8 cellular contexts compared by ENCODE assay signal in the genomic region with DNA sequence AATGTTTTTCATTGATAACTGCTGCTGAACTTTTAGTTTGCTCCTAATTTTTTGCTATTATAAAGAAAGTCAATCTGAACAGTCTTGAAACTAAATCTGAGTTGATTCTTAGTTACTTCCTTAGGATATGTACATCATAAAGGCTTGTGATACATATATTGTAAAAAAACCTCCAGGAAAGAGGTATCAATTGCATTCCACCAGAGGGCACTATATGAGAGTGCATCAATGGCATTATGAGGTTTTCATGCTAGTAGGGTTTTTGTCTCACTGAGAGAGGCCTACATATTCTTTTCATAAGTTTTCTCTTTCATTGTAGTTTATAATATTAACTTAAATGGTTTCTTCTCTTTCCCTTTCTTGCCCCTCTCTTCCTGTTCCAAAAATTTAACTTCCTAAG. TPM values are rescaled to one million over a fixed set of nuclear protein-coding genes. Genes with fewer than 3 reads are reported as not detected.
A peak's percentile ranks its signal among the peaks of the same experiment; 100 is the strongest.
DNase-seq lines count a peak whose midpoint lies in the region; ATAC-seq, FAIRE-seq and TF ChIP-seq lines count a peak whose summit lies in the region.

No MANE protein-coding gene starts in this region.

- TF ChIP-seq POLR2A in H54 (IDR thresholded peaks at IDR 0.05; ENCODE audit: low read depth, low read length) = no peak

- H3K36me3 ChIP-seq in RWPE2 (ENCODE audit: low read depth) = peaks cover 78% of the 10 kb centered on the region

- H3K9me3 Mint-ChIP-seq in activated CD8-positive, alpha-beta memory T cell treated with anti-CD3 and anti-CD28 coated beads, Interleukin-2, amount 10 ng/mL, durations not matched to agents 7 days and 5 days (ENCODE audit: low read depth) = no peaks in the 10 kb centered on the region

- H3K4me1 ChIP-seq in RWPE2 (ENCODE audit: insufficient read depth, poor library complexity, severe bottlenecking) = no peaks in the 10 kb centered on the region

- DNase-seq in D721Med (ENCODE audit: insufficient read length, low spot score) (no peak), H54 (ENCODE audit: insufficient read length, low spot score) (peak; percentile 3), RWPE2 (ENCODE audit: low spot score) (no peak), hepatic stellate cell (ENCODE audit: low spot score) (peak; percentile 5), middle frontal gyrus (ENCODE audit: extremely low spot score, low spot score) (no peak)
- no peak for DNase-seq in activated CD8-positive, alpha-beta memory T cell treated with anti-CD3 and anti-CD28 coated beads, Interleukin-2, amount 10 ng/mL, durations not matched to agents 7 days and 5 days

- FAIRE-seq in D721Med (lab: Jason Lieb, UNC) (peak; percentile 88), H54 (lab: Jason Lieb, UNC) (peak; percentile 70)

- no peaks in the 10 kb centered on the region for H3K9me3 ChIP-seq in RWPE2 (ENCODE audit: severe bottlenecking)

- no peak overlapping the region for H3K27ac ChIP-seq in RWPE2 (ENCODE audit: poor library complexity, severe bottlenecking)

- no peak overlapping the region for H3K27ac Mint-ChIP-seq in activated CD8-positive, alpha-beta memory T cell treated with anti-CD3 and anti-CD28 coated beads, Interleukin-2, amount 10 ng/mL, durations not matched to agents 7 days and 5 days

- no peak overlapping the region for H3K4me3 ChIP-seq in RWPE2 (ENCODE audit: severe bottlenecking)

- H3K27me3 ChIP-seq in RWPE2 (ENCODE audit: insufficient read depth, poor library complexity, severe bottlenecking) = no peaks in the 10 kb centered on the region

- no peaks in the 10 kb centered on the region for H3K27me3 Mint-ChIP-seq in activated CD8-positive, alpha-beta memory T cell treated with anti-CD3 and anti-CD28 coated beads, Interleukin-2, amount 10 ng/mL, durations not matched to agents 7 days and 5 days

- H3K4me1 Mint-ChIP-seq in activated CD8-positive, alpha-beta memory T cell treated with anti-CD3 and anti-CD28 coated beads, Interleukin-2, amount 10 ng/mL, durations not matched to agents 7 days and 5 days = no peaks in the 10 kb centered on the region

- CTCF ChIA-PET in activated CD8-positive, alpha-beta memory T cell treated with anti-CD3 and anti-CD28 coated beads, Interleukin-2, amount 10 ng/mL, durations not matched to agents 7 days and 5 days (lab: Charles Lee) = interaction anchor here (1.4 to 2.0 kb wide), 2 partner anchors 46 to 194 kb away, joined by 5 to 7 read pairs; partner anchors contain the start of gene ATP2C1

- TF ChIP-seq CTCF in D721Med (IDR thresholded peaks at IDR 0.05; ENCODE audit: insufficient read depth, missing control alignments) (peak; percentile 52), RWPE2 (IDR thresholded peaks at IDR 0.05; ENCODE audit: poor library complexity, severe bottlenecking) (peak; percentile 59)

- ATAC-seq in RWPE2 (ENCODE audit: low read depth) = no peak
- no peak for ATAC-seq in GM21619 (IDR thresholded peaks at IDR 0.05; ENCODE audit: unreplicated experiment)
- ATAC-seq in GM18909 (IDR thresholded peaks at IDR 0.05; ENCODE audit: poor library complexity, unreplicated experiment) = no peak
- no peak for ATAC-seq in activated CD8-positive, alpha-beta memory T cell treated with anti-CD3 and anti-CD28 coated beads, Interleukin-2, amount 10 ng/mL, durations not matched to agents 7 days and 5 days

- H3K36me3 Mint-ChIP-seq in activated CD8-positive, alpha-beta memory T cell treated with anti-CD3 and anti-CD28 coated beads, Interleukin-2, amount 10 ng/mL, durations not matched to agents 7 days and 5 days = peaks cover 37% of the 10 kb centered on the region

- H3K4me3 Mint-ChIP-seq in activated CD8-positive, alpha-beta memory T cell treated with anti-CD3 and anti-CD28 coated beads, Interleukin-2, amount 10 ng/mL, durations not matched to agents 7 days and 5 days = no peak overlapping the region

RNA-seq across cellular contexts. Expression of gene PIK3R4, which starts 46.9 kb away (rescaled TPM):
- 10 to 100 TPM; 23.3 to 30.6 TPM for total RNA-seq in activated CD8-positive, alpha-beta memory T cell treated with anti-CD3 and anti-CD28 coated beads, Interleukin-2, amount 10 ng/mL, durations not matched to agents 7 days and 5 days

Comparison
In these comparisons a context has a peak if more than half of its experiments do, and no peak if none do; other contexts are left out.
1. DNase-seq: peak in H54 (single experiment) and hepatic stellate cell (single experiment); none in D721Med (single experiment), RWPE2 (single experiment), middle frontal gyrus (single experiment) and activated CD8-positive, alpha-beta memory T cell treated with anti-CD3 and anti-CD28 coated beads, Interleukin-2, amount 10 ng/mL, durations not matched to agents 7 days and 5 days (single experiment).